ENCODE assay signal across 1 cellular context in the genomic region with DNA sequence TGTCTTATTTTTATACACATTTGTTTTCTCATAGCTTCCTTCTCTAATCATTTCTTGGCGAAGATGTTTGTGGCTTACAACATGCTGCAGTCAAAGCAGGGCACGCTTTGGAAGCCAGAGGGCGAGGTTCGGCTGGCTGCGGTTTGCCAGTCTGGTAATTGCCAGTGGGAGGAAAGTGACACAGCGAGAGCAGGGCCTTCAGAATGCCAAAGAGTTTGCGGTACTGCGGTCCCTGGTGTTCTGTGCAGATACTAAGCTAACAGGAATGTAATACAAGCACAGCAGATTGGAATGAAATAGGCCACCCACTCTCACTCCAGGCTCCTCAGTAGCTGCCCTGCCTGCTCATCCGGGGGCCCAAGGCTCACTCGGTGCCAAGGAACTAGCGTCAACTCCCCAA.
TF ChIP-seq lines count a peak whose summit lies in the region.

No MANE protein-coding gene starts in this region.

TF ChIP-seq in GM23338, 12 proteins besides CTCF, POLR2A, EP300 and RAD21 (continued from another document):
- TF ChIP-seq, protein P1, sequence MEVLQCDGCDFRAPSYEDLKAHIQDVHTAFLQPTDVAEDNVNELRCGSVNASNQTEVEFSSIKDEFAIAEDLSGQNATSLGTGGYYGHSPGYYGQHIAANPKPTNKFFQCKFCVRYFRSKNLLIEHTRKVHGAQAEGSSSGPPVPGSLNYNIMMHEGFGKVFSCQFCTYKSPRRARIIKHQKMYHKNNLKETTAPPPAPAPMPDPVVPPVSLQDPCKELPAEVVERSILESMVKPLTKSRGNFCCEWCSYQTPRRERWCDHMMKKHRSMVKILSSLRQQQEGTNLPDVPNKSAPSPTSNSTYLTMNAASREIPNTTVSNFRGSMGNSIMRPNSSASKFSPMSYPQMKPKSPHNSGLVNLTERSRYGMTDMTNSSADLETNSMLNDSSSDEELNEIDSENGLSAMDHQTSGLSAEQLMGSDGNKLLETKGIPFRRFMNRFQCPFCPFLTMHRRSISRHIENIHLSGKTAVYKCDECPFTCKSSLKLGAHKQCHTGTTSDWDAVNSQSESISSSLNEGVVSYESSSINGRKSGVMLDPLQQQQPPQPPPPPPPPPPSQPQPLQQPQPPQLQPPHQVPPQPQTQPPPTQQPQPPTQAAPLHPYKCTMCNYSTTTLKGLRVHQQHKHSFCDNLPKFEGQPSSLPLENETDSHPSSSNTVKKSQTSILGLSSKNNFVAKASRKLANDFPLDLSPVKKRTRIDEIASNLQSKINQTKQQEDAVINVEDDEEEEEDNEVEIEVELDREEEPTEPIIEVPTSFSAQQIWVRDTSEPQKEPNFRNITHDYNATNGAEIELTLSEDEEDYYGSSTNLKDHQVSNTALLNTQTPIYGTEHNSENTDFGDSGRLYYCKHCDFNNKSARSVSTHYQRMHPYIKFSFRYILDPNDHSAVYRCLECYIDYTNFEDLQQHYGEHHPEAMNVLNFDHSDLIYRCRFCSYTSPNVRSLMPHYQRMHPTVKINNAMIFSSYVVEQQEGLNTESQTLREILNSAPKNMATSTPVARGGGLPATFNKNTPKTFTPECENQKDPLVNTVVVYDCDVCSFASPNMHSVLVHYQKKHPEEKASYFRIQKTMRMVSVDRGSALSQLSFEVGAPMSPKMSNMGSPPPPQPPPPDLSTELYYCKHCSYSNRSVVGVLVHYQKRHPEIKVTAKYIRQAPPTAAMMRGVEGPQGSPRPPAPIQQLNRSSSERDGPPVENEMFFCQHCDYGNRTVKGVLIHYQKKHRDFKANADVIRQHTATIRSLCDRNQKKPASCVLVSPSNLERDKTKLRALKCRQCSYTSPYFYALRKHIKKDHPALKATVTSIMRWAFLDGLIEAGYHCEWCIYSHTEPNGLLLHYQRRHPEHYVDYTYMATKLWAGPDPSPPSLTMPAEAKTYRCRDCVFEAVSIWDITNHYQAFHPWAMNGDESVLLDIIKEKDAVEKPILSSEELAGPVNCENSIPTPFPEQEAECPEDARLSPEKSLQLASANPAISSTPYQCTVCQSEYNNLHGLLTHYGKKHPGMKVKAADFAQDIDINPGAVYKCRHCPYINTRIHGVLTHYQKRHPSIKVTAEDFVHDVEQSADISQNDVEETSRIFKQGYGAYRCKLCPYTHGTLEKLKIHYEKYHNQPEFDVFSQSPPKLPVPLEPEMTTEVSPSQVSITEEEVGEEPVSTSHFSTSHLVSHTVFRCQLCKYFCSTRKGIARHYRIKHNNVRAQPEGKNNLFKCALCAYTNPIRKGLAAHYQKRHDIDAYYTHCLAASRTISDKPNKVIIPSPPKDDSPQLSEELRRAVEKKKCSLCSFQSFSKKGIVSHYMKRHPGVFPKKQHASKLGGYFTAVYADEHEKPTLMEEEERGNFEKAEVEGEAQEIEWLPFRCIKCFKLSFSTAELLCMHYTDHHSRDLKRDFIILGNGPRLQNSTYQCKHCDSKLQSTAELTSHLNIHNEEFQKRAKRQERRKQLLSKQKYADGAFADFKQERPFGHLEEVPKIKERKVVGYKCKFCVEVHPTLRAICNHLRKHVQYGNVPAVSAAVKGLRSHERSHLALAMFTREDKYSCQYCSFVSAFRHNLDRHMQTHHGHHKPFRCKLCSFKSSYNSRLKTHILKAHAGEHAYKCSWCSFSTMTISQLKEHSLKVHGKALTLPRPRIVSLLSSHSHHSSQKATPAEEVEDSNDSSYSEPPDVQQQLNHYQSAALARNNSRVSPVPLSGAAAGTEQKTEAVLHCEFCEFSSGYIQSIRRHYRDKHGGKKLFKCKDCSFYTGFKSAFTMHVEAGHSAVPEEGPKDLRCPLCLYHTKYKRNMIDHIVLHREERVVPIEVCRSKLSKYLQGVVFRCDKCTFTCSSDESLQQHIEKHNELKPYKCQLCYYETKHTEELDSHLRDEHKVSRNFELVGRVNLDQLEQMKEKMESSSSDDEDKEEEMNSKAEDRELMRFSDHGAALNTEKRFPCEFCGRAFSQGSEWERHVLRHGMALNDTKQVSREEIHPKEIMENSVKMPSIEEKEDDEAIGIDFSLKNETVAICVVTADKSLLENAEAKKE (CRISPR knock-in tag; IDR thresholded peaks at IDR 0.05), result no peak
- TF ChIP-seq ZNF114 (CRISPR knock-in tag; IDR thresholded peaks at IDR 0.05) (no peak), STAT1 (IDR thresholded peaks at IDR 0.05; ENCODE audit: unreplicated experiment) (no peak), ZNF331 (CRISPR knock-in tag; IDR thresholded peaks at IDR 0.05; ENCODE audit: low read depth) (no peak), NANOG (IDR thresholded peaks at IDR 0.05; ENCODE audit: borderline replicate concordance) (no peak), ETS1 (IDR thresholded peaks at IDR 0.05) (no peak), EZH2phosphoT487 (IDR thresholded peaks at IDR 0.05; ENCODE audit: unreplicated experiment) (no peak)
